28 cellular contexts compared by ENCODE assay signal in genomic region chr2:111244864-111245263, GRCh38.
"Had no signal": no experiment of that assay in that cellular context is flagged by ENCODE, and none has a peak within 500 bp of the region (broad histone marks: within the 10 kb centered on the region; RNA-seq: fewer than 3 reads in every experiment).

No MANE protein-coding gene starts in this region.

- H3K4me1 ChIP-seq: esophagus muscularis mucosa, foreskin keratinocyte, gastrocnemius medialis had no signal

- H3K36me3 ChIP-seq: esophagus muscularis mucosa, gastrocnemius medialis had no signal

- H3K9me3 ChIP-seq: esophagus muscularis mucosa, gastrocnemius medialis, heart left ventricle had no signal

- H3K27me3 ChIP-seq: brain microvascular endothelial cell, esophagus muscularis mucosa, foreskin keratinocyte, gastrocnemius medialis, heart left ventricle had no signal

- H3K27ac ChIP-seq: brain microvascular endothelial cell, esophagus muscularis mucosa, foreskin keratinocyte, gastrocnemius medialis, heart left ventricle had no signal

- H3K4me3 ChIP-seq: esophagus muscularis mucosa, gastrocnemius medialis, heart left ventricle had no signal

- DNase-seq: activated CD4-positive, alpha-beta memory T cell treated with anti-CD3 and anti-CD28 coated beads for 36 hours; activated CD4-positive, alpha-beta T cell treated with anti-CD3 and anti-CD28 coated beads for 36 hours; activated CD4-positive, alpha-beta T cell treated with anti-CD3 and anti-CD28 coated beads, Interleukin-2, amount 10 ng/mL, durations not matched to agents 24 days and 14 days; activated CD4-positive, CD25-positive, alpha-beta regulatory T cell; activated CD4-positive, CD25-positive, alpha-beta regulatory T cell treated with anti-CD3 and anti-CD28 coated beads, Interleukin-2, amount 50 U/mL, for 72 hours; activated CD8-positive, alpha-beta memory T cell treated with anti-CD3 and anti-CD28 coated beads, Interleukin-2, amount 10 ng/mL, durations not matched to agents 7 days and 5 days; activated CD8-positive, alpha-beta memory T cell treated with anti-CD3 and anti-CD28 coated beads, Interleukin-2, amount 50 U/mL, for 4 hours; activated CD8-positive, alpha-beta T cell treated with anti-CD3 and anti-CD28 coated beads, Interleukin-2, amount 10 ng/mL, durations not matched to agents 7 days and 5 days; activated gamma-delta T cell; activated naive CD4-positive, alpha-beta T cell; activated naive CD4-positive, alpha-beta T cell treated with anti-CD3 and anti-CD28 coated beads, Interleukin-2, amount 10 ng/mL, durations not matched to agents 7 days and 5 days; activated T-cell treated with anti-CD3 and anti-CD28 coated beads for 4 hours; activated T-cell treated with anti-CD3 and anti-CD28 coated beads, Interleukin-2, amount 50 U/mL, for 24 hours; activated T-cell treated with anti-CD3 and anti-CD28 coated beads, Interleukin-2, amount 50 U/mL, for 72 hours; amniotic stem cell; anterior cingulate cortex; brain microvascular endothelial cell; cortex of kidney; dermis blood vessel endothelial cell; effector CD4-positive, alpha-beta T cell; effector memory CD8-positive, alpha-beta T cell; erythroblast; foreskin keratinocyte; gastrocnemius medialis; glutamatergic neuron; heart left ventricle; T-helper 2 cell had no signal
